8 cellular contexts compared by ENCODE assay signal in the genomic region with DNA sequence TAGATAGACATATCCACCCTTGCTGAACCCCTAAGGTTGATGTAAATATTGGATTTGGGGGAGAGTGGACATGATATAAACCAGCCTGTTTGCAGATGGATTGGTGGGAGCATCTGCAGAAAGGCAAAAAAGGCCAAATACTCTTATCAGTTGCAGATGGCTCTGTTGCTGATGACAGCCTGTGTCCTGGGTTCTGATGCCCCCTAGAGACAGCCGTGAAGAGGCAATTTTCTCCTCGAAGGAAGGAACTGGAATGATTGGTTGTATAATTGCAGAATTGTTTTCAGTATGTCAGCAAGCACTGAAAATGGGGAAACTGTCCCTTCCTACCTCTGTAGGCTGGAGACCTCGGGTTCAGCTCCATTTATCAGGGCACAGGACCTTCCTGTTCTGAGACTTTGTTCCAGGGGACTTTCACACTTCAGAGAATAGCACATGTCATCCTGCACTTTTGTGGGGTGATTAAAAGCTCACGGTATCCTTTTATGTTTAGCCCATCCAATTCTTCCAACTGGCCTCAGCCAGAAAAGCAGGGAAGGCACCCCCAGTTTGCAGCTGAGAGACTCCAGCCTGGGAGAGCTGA.
DNase-seq lines count a peak whose midpoint lies in the region; ATAC-seq, FAIRE-seq and TF ChIP-seq lines count a peak whose summit lies in the region.

No MANE protein-coding gene starts in this region.

- in situ Hi-C loops in mammary epithelial cell (cut with MboI; ENCODE audit: low sequenced_read_pairs in 2 of 2), result no loop called here

- no peaks in the 10 kb centered on the region for H3K36me3 ChIP-seq in mammary epithelial cell (ENCODE audit: insufficient read depth, low read length)

- peak overlapping the region; percentile 94 for H3K27ac ChIP-seq in mammary epithelial cell (ENCODE audit: insufficient read depth, low read depth, low read length)

- H3K4me3 ChIP-seq in AG04449 (ENCODE audit: low read depth, low read length) (no peak overlapping the region), mammary epithelial cell (replicated peaks in 1 of 3; ENCODE audit: insufficient read depth in 1 of 3, low read depth in 2 of 3, low read length in 3 of 3) (no peak overlapping the region)

- peaks cover 69% of the 10 kb centered on the region for H3K4me1 ChIP-seq in mammary epithelial cell (ENCODE audit: insufficient read depth, low read length)

- no peak for ATAC-seq in GM21447 (IDR thresholded peaks at IDR 0.05; ENCODE audit: unreplicated experiment)

- TF ChIP-seq CTCF in AG04449 (IDR thresholded peaks at IDR 0.05; ENCODE audit: insufficient read depth, low read length, missing control alignments) (peak; percentile 71), mammary epithelial cell (conservative IDR thresholded peaks at IDR 0.05 in 1 of 2, IDR thresholded peaks at IDR 0.05 in 1 of 2; ENCODE audit: extremely low read depth in 1 of 2, insufficient read depth in 1 of 2, low read depth in 1 of 2, low read length in 2 of 2) (peak; percentile 67 to 84)

- no peak overlapping the region for H3K4me2 ChIP-seq in mammary epithelial cell (ENCODE audit: insufficient read depth, low read depth, low read length)

- no peaks in the 10 kb centered on the region for H4K20me1 ChIP-seq in mammary epithelial cell (ENCODE audit: insufficient read depth, low read length)

- no peak for TF ChIP-seq POLR2A in GM12891 (IDR thresholded peaks at IDR 0.05; ENCODE audit: low read depth, low read length)

- POLR2A ChIA-PET in AG04449 (lab: Yijun Ruan, JAX), result no interaction called here

- peak overlapping the region; percentile 51 for H3K9ac ChIP-seq in mammary epithelial cell (ENCODE audit: insufficient read depth, low read length)

- intact Hi-C loops in mammary epithelial cell (cut with micrococcal nuclease), result loop anchor here (1.0 to 2.0 kb wide), 5 partner anchors 51 to 385 kb away; no protein-coding TSS in a partner anchor

- WGBS in mammary epithelial cell (ENCODE audit: low coverage, missing lambda C conversion rate), result 37% methylated on average over 4 of the region's 4 CpGs

- dilution Hi-C loops in mammary epithelial cell (cut with HindIII; ENCODE audit: low sequenced_read_pairs), result no loop called here

- DNase-seq in AG04449 (ENCODE audit: low read depth, low spot score) (no peak), GM12891 (ENCODE audit: insufficient read length, low spot score) (peak; percentile 22), NCI-H69 (lab: John Stamatoyannopoulos, UW) (peak; percentile 35), mammary epithelial cell (peak; percentile 52), left kidney (ENCODE audit: low read depth, low spot score) (peak; percentile 74), activated gamma-delta T cell treated with Interleukin-2 at 50 U/mL for 16 hours (no peak)
- DNase-seq in activated effector memory CD4-positive, alpha-beta T cell treated with Interleukin-2 at 50 U/mL for 16 hours, result no peak

- CTCF ChIA-PET in AG04449 (lab: Yijun Ruan, JAX), result interaction anchor here (0.7 to 5.7 kb wide), 35 partner anchors 9 to 387 kb away, joined by 3 to 49 read pairs (median 5); no protein-coding TSS in a partner anchor
- CTCF ChIA-PET in mammary epithelial cell (lab: Charles Lee; ENCODE audit: low non-redundant PET), result interaction anchor here (0.5 kb wide), 1 partner anchor 593 kb away, joined by 4 read pairs; no protein-coding TSS in a partner anchor

- H3K9me3 ChIP-seq in mammary epithelial cell (replicated peaks; ENCODE audit: insufficient read depth, low read length), result no peaks in the 10 kb centered on the region

- no peaks in the 10 kb centered on the region for H3K27me3 ChIP-seq in mammary epithelial cell (ENCODE audit: insufficient read depth, low read length)

- no peak overlapping the region for H2AFZ ChIP-seq in mammary epithelial cell (ENCODE audit: low read depth, low read length)

- FAIRE-seq in GM12891 (lab: Jason Lieb, UNC), result no peak

- H3K79me2 ChIP-seq in mammary epithelial cell (ENCODE audit: insufficient read depth, low read length), result peaks cover 30% of the 10 kb centered on the region

- BruUV-seq in mammary epithelial cell (replicated peaks; lab: Mats Ljungman, UMichigan), result no TSS peak

TF ChIP-seq in GM12891, 5 proteins besides CTCF, POLR2A, EP300 and RAD21:
- no peak for TF ChIP-seq POLR2AphosphoS5 (IDR thresholded peaks at IDR 0.05; ENCODE audit: low read depth, low read length)
- TF ChIP-seq SPI1 (IDR thresholded peaks at IDR 0.05; ENCODE audit: low read depth, low read length), result no peak
- no peak for TF ChIP-seq TAF1 (IDR thresholded peaks at IDR 0.05; ENCODE audit: low read depth, low read length)
- no peak for TF ChIP-seq POU2F2 (IDR thresholded peaks at IDR 0.05; ENCODE audit: low read depth, low read length)
- no peak for TF ChIP-seq PAX5 (IDR thresholded peaks at IDR 0.05; ENCODE audit: insufficient read depth, low read length, severe bottlenecking)

Comparison
In these comparisons a context has a peak if more than half of its experiments do, and no peak if none do; other contexts are left out.
1. DNase-seq: peak in GM12891 (single experiment), NCI-H69 (single experiment), mammary epithelial cell (single experiment) and left kidney (single experiment); none in AG04449 (single experiment), activated gamma-delta T cell treated with Interleukin-2 at 50 U/mL for 16 hours (single experiment) and activated effector memory CD4-positive, alpha-beta T cell treated with Interleukin-2 at 50 U/mL for 16 hours (single experiment).